Comparison of ENCODE assay signal across 1 cellular context in the genomic region with DNA sequence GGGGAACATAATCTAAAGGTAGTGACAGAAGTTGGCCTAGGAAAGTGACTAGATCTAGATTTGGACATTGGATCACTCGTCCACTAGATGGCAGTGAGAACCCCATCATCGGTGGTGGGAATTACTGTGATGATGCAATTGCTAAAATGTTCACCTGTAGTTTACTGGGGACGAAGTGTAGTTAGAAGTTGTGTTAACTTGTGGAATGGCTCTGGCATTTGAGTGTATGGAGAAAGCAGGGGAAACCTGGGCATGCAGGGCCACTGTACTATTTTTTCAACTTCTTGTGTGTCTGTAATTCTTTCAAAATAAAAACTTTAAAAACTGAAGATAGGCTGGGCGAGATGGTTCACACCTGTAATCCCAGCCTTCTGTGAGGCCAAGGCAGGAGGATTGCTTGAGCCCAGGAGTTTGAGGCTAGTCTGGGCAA.
TF ChIP-seq lines count a peak whose summit lies in the region.

No MANE protein-coding gene starts in this region.

TF ChIP-seq in GM12878, 131 proteins besides CTCF, POLR2A, EP300 and RAD21 (continued from another document and continues in another):
- TF ChIP-seq, protein P1, sequence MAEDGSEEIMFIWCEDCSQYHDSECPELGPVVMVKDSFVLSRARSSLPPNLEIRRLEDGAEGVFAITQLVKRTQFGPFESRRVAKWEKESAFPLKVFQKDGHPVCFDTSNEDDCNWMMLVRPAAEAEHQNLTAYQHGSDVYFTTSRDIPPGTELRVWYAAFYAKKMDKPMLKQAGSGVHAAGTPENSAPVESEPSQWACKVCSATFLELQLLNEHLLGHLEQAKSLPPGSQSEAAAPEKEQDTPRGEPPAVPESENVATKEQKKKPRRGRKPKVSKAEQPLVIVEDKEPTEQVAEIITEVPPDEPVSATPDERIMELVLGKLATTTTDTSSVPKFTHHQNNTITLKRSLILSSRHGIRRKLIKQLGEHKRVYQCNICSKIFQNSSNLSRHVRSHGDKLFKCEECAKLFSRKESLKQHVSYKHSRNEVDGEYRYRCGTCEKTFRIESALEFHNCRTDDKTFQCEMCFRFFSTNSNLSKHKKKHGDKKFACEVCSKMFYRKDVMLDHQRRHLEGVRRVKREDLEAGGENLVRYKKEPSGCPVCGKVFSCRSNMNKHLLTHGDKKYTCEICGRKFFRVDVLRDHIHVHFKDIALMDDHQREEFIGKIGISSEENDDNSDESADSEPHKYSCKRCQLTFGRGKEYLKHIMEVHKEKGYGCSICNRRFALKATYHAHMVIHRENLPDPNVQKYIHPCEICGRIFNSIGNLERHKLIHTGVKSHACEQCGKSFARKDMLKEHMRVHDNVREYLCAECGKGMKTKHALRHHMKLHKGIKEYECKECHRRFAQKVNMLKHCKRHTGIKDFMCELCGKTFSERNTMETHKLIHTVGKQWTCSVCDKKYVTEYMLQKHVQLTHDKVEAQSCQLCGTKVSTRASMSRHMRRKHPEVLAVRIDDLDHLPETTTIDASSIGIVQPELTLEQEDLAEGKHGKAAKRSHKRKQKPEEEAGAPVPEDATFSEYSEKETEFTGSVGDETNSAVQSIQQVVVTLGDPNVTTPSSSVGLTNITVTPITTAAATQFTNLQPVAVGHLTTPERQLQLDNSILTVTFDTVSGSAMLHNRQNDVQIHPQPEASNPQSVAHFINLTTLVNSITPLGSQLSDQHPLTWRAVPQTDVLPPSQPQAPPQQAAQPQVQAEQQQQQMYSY (CRISPR knock-in tag; IDR thresholded peaks at IDR 0.05): no peak
- TF ChIP-seq, protein P2, sequence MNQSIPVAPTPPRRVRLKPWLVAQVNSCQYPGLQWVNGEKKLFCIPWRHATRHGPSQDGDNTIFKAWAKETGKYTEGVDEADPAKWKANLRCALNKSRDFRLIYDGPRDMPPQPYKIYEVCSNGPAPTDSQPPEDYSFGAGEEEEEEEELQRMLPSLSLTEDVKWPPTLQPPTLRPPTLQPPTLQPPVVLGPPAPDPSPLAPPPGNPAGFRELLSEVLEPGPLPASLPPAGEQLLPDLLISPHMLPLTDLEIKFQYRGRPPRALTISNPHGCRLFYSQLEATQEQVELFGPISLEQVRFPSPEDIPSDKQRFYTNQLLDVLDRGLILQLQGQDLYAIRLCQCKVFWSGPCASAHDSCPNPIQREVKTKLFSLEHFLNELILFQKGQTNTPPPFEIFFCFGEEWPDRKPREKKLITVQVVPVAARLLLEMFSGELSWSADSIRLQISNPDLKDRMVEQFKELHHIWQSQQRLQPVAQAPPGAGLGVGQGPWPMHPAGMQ (IDR thresholded peaks at IDR 0.05; ENCODE audit: borderline replicate concordance): no peak
- no peak for TF ChIP-seq HDAC6 (IDR thresholded peaks at IDR 0.05; ENCODE audit: unreplicated experiment)
- TF ChIP-seq, protein P3, sequence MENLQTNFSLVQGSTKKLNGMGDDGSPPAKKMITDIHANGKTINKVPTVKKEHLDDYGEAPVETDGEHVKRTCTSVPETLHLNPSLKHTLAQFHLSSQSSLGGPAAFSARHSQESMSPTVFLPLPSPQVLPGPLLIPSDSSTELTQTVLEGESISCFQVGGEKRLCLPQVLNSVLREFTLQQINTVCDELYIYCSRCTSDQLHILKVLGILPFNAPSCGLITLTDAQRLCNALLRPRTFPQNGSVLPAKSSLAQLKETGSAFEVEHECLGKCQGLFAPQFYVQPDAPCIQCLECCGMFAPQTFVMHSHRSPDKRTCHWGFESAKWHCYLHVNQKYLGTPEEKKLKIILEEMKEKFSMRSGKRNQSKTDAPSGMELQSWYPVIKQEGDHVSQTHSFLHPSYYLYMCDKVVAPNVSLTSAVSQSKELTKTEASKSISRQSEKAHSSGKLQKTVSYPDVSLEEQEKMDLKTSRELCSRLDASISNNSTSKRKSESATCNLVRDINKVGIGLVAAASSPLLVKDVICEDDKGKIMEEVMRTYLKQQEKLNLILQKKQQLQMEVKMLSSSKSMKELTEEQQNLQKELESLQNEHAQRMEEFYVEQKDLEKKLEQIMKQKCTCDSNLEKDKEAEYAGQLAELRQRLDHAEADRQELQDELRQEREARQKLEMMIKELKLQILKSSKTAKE (IDR thresholded peaks at IDR 0.05; ENCODE audit: low read depth, poor library complexity, severe bottlenecking): peak; percentile 44
- TF ChIP-seq MEF2A (IDR thresholded peaks at IDR 0.05; ENCODE audit: insufficient read depth, low read depth, low read length): 0 out of 2 replicates have a peak, but pooled peaks have one; percentile 24
- TF ChIP-seq SPI1 (IDR thresholded peaks at IDR 0.05; ENCODE audit: borderline replicate concordance, insufficient read depth, low read depth, low read length): no peak
- TF ChIP-seq, protein P4, sequence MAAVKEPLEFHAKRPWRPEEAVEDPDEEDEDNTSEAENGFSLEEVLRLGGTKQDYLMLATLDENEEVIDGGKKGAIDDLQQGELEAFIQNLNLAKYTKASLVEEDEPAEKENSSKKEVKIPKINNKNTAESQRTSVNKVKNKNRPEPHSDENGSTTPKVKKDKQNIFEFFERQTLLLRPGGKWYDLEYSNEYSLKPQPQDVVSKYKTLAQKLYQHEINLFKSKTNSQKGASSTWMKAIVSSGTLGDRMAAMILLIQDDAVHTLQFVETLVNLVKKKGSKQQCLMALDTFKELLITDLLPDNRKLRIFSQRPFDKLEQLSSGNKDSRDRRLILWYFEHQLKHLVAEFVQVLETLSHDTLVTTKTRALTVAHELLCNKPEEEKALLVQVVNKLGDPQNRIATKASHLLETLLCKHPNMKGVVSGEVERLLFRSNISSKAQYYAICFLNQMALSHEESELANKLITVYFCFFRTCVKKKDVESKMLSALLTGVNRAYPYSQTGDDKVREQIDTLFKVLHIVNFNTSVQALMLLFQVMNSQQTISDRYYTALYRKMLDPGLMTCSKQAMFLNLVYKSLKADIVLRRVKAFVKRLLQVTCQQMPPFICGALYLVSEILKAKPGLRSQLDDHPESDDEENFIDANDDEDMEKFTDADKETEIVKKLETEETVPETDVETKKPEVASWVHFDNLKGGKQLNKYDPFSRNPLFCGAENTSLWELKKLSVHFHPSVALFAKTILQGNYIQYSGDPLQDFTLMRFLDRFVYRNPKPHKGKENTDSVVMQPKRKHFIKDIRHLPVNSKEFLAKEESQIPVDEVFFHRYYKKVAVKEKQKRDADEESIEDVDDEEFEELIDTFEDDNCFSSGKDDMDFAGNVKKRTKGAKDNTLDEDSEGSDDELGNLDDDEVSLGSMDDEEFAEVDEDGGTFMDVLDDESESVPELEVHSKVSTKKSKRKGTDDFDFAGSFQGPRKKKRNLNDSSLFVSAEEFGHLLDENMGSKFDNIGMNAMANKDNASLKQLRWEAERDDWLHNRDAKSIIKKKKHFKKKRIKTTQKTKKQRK (IDR thresholded peaks at IDR 0.05; ENCODE audit: low read depth, low read length): no peak
- TF ChIP-seq SRF (IDR thresholded peaks at IDR 0.05; ENCODE audit: low read depth in 2 of 2, low read length in 2 of 2): no peak
- TF ChIP-seq, protein P5, sequence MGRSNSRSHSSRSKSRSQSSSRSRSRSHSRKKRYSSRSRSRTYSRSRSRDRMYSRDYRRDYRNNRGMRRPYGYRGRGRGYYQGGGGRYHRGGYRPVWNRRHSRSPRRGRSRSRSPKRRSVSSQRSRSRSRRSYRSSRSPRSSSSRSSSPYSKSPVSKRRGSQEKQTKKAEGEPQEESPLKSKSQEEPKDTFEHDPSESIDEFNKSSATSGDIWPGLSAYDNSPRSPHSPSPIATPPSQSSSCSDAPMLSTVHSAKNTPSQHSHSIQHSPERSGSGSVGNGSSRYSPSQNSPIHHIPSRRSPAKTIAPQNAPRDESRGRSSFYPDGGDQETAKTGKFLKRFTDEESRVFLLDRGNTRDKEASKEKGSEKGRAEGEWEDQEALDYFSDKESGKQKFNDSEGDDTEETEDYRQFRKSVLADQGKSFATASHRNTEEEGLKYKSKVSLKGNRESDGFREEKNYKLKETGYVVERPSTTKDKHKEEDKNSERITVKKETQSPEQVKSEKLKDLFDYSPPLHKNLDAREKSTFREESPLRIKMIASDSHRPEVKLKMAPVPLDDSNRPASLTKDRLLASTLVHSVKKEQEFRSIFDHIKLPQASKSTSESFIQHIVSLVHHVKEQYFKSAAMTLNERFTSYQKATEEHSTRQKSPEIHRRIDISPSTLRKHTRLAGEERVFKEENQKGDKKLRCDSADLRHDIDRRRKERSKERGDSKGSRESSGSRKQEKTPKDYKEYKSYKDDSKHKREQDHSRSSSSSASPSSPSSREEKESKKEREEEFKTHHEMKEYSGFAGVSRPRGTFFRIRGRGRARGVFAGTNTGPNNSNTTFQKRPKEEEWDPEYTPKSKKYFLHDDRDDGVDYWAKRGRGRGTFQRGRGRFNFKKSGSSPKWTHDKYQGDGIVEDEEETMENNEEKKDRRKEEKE (IDR thresholded peaks at IDR 0.05): no peak
- no peak for TF ChIP-seq SP1 (IDR thresholded peaks at IDR 0.05; ENCODE audit: low read depth, low read length)
- no peak for TF ChIP-seq NR2C1 (IDR thresholded peaks at IDR 0.05)
- TF ChIP-seq CHD1 (IDR thresholded peaks at IDR 0.05; ENCODE audit: low read depth, low read length): no peak
- TF ChIP-seq MYB (IDR thresholded peaks at IDR 0.05; ENCODE audit: borderline replicate concordance, low read depth, low read length): no peak
- TF ChIP-seq IKZF2 (IDR thresholded peaks at IDR 0.05): peak in 1 of 2 experiments; percentile 30; a peak in 1 of 4 replicates
- TF ChIP-seq, protein P6, sequence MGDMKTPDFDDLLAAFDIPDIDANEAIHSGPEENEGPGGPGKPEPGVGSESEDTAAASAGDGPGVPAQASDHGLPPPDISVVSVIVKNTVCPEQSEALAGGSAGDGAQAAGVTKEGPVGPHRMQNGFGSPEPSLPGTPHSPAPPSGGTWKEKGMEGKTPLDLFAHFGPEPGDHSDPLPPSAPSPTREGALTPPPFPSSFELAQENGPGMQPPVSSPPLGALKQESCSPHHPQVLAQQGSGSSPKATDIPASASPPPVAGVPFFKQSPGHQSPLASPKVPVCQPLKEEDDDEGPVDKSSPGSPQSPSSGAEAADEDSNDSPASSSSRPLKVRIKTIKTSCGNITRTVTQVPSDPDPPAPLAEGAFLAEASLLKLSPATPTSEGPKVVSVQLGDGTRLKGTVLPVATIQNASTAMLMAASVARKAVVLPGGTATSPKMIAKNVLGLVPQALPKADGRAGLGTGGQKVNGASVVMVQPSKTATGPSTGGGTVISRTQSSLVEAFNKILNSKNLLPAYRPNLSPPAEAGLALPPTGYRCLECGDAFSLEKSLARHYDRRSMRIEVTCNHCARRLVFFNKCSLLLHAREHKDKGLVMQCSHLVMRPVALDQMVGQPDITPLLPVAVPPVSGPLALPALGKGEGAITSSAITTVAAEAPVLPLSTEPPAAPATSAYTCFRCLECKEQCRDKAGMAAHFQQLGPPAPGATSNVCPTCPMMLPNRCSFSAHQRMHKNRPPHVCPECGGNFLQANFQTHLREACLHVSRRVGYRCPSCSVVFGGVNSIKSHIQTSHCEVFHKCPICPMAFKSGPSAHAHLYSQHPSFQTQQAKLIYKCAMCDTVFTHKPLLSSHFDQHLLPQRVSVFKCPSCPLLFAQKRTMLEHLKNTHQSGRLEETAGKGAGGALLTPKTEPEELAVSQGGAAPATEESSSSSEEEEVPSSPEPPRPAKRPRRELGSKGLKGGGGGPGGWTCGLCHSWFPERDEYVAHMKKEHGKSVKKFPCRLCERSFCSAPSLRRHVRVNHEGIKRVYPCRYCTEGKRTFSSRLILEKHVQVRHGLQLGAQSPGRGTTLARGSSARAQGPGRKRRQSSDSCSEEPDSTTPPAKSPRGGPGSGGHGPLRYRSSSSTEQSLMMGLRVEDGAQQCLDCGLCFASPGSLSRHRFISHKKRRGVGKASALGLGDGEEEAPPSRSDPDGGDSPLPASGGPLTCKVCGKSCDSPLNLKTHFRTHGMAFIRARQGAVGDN (IDR thresholded peaks at IDR 0.05): no peak
- TF ChIP-seq BCL11A (IDR thresholded peaks at IDR 0.05; ENCODE audit: low read depth, low read length): no peak
- peak; percentile 96 for TF ChIP-seq ATF7 (IDR thresholded peaks at IDR 0.05; ENCODE audit: low read depth)
- peak; percentile 64; the same call in 1 of the 2 replicates for TF ChIP-seq ZNF24 (IDR thresholded peaks at IDR 0.05)
- TF ChIP-seq DPF2 (IDR thresholded peaks at IDR 0.05): no peak
- TF ChIP-seq KAT2A (conservative IDR thresholded peaks at IDR 0.05; ENCODE audit: control insufficient read depth, low read depth, low read length): no peak
- no peak for TF ChIP-seq TBL1XR1 (IDR thresholded peaks at IDR 0.05; ENCODE audit: low read depth, low read length)
- no peak for TF ChIP-seq BACH1 (IDR thresholded peaks at IDR 0.05; ENCODE audit: borderline replicate concordance)
- TF ChIP-seq, protein P7, sequence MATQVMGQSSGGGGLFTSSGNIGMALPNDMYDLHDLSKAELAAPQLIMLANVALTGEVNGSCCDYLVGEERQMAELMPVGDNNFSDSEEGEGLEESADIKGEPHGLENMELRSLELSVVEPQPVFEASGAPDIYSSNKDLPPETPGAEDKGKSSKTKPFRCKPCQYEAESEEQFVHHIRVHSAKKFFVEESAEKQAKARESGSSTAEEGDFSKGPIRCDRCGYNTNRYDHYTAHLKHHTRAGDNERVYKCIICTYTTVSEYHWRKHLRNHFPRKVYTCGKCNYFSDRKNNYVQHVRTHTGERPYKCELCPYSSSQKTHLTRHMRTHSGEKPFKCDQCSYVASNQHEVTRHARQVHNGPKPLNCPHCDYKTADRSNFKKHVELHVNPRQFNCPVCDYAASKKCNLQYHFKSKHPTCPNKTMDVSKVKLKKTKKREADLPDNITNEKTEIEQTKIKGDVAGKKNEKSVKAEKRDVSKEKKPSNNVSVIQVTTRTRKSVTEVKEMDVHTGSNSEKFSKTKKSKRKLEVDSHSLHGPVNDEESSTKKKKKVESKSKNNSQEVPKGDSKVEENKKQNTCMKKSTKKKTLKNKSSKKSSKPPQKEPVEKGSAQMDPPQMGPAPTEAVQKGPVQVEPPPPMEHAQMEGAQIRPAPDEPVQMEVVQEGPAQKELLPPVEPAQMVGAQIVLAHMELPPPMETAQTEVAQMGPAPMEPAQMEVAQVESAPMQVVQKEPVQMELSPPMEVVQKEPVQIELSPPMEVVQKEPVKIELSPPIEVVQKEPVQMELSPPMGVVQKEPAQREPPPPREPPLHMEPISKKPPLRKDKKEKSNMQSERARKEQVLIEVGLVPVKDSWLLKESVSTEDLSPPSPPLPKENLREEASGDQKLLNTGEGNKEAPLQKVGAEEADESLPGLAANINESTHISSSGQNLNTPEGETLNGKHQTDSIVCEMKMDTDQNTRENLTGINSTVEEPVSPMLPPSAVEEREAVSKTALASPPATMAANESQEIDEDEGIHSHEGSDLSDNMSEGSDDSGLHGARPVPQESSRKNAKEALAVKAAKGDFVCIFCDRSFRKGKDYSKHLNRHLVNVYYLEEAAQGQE (IDR thresholded peaks at IDR 0.05; ENCODE audit: low read depth, low read length): no peak
- TF ChIP-seq, protein P8, sequence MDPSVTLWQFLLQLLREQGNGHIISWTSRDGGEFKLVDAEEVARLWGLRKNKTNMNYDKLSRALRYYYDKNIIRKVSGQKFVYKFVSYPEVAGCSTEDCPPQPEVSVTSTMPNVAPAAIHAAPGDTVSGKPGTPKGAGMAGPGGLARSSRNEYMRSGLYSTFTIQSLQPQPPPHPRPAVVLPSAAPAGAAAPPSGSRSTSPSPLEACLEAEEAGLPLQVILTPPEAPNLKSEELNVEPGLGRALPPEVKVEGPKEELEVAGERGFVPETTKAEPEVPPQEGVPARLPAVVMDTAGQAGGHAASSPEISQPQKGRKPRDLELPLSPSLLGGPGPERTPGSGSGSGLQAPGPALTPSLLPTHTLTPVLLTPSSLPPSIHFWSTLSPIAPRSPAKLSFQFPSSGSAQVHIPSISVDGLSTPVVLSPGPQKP (IDR thresholded peaks at IDR 0.05; ENCODE audit: low read depth, low read length): no peak
- no peak for TF ChIP-seq ZZZ3 (IDR thresholded peaks at IDR 0.05; ENCODE audit: control insufficient read depth, insufficient read length, low read depth)
- no peak for TF ChIP-seq SIN3A (IDR thresholded peaks at IDR 0.05; ENCODE audit: low read depth, low read length)
